Comparison of ENCODE assay signal across 6 cellular contexts in the genomic region with DNA sequence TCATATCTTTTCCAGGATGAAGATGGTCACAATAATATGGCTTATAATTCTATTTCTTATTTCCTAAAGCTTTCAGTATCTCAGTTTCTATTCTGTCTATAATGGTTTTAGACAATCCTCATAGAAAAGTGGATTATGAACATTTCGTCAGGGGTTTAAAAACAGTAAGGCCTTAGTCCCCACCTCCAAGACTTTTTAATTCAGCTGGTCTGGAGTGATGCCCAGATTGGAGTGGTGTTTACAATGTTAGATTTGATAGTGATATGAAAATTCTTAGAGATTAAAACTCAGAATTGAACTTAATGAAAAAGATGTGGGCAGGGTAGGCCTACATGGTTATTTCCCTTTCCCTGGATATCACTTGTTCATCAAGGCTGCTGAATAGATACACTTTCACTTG.
"Had no signal": no experiment of that assay in that cellular context is flagged by ENCODE, and none has a peak within 500 bp of the region (broad histone marks: within the 10 kb centered on the region; RNA-seq: fewer than 3 reads in every experiment).

No MANE protein-coding gene starts in this region.

- ATAC-seq: GM23338, K562 had no signal

- H3K4me3 ChIP-seq: GM23338, K562 had no signal

- DNase-seq: H9, HCEC 1CT, IMR-90, KG1 had no signal
